ENCODE assay signal across 15 cellular contexts in the genomic region with DNA sequence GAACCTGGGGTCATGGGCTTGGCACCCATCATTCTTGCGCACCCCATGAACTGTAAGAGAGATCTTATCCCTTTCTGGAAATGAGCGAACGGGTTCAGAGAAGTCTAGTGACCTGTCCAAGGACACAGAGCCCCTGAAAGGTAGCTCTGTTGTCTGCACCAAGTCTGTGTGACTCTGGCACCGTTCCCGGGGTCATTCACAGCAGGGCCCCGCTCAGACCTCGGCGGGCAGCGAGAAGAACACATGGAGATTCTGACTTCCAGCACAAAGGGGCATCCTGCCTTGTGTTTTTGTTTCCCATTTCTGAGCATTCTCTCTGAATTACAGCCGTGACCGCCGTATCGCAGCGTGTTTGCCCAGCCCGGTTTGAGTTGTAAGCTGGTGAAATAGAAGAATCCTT.
DNase-seq lines count a peak whose midpoint lies in the region; ATAC-seq and TF ChIP-seq lines count a peak whose summit lies in the region.
"Had no signal": no experiment of that assay in that cellular context is flagged by ENCODE, and none has a peak within 500 bp of the region (broad histone marks: within the 10 kb centered on the region; RNA-seq: fewer than 3 reads in every experiment).

No MANE protein-coding gene starts in this region.

- TF ChIP-seq EP300 in transverse colon (IDR thresholded peaks at IDR 0.05; ENCODE audit: low read depth): no peak

- H3K36me3 ChIP-seq in transverse colon (no peaks in the 10 kb centered on the region), colonic mucosa (no peaks in the 10 kb centered on the region)

- no peak overlapping the region for H3K4me3 Mint-ChIP-seq in nephron progenitor cell
- H3K4me3 Mint-ChIP-seq: activated CD4-positive, alpha-beta memory T cell treated with anti-CD3 and anti-CD28 coated beads, Interleukin-2, amount 10 ng/mL, durations not matched to agents 7 days and 5 days; activated T-helper 1 cell treated with anti-CD3 and anti-CD28 coated beads, Interleukin-12 subunit alpha, Interleukin-12 subunit beta, Interleukin-2, Interleukin-4 antibody, amounts not matched to agents 30 ng/mL and 10 ng/mL and 1 ng/mL, durations not matched to agents 14 hours and 24 hours and 36 hours; stimulated activated naive CD8-positive, alpha-beta T cell treated with anti-CD3 and anti-CD28 coated beads, Interleukin-15, Interleukin-2, amounts not matched to agents 100 ng/mL and 50 ng/mL, for 24 hours had no signal

- TF ChIP-seq CTCF in dorsolateral prefrontal cortex (IDR thresholded peaks at IDR 0.05 in 54 of 56, conservative IDR thresholded peaks at IDR 0.05 in 2 of 56; ENCODE audit: low read depth in 1 of 56, partially characterized antibody in 56 of 56): no peak
- no peak for TF ChIP-seq CTCF in nephron progenitor cell (IDR thresholded peaks at IDR 0.05)
- no peak for TF ChIP-seq CTCF in transverse colon (IDR thresholded peaks at IDR 0.05)
- no peak for TF ChIP-seq CTCF in colonic mucosa (IDR thresholded peaks at IDR 0.05)

- H3K4me1 Mint-ChIP-seq in nephron progenitor cell: peaks cover 77% of the 10 kb centered on the region

- H3K9me3 Mint-ChIP-seq in nephron progenitor cell: peaks cover 21% of the 10 kb centered on the region

- peaks cover 14% of the 10 kb centered on the region for H3K36me3 Mint-ChIP-seq in nephron progenitor cell (ENCODE audit: low read depth)

- no peaks in the 10 kb centered on the region for H3K27me3 Mint-ChIP-seq in nephron progenitor cell (ENCODE audit: low read depth, poor library complexity)

- H3K9me3 ChIP-seq in transverse colon (no peaks in the 10 kb centered on the region), colonic mucosa (no peaks in the 10 kb centered on the region)

- no peak for TF ChIP-seq POLR2A in transverse colon (IDR thresholded peaks at IDR 0.05)

- intact Hi-C loops in dorsolateral prefrontal cortex (cut with DNase I): no loop called here
- intact Hi-C loops in transverse colon (cut with DNase I; ENCODE audit: low total_unique reads): loop anchor here (2.0 to 5.0 kb wide), 2 partner anchors 89 to 182 kb away; no protein-coding TSS in a partner anchor
- intact Hi-C loops in colonic mucosa (cut with DNase I): no loop called here

- in situ Hi-C loops in transverse colon (cut with MboI; ENCODE audit: low pct_ligation_motif_present in 1 of 4, low pct_unique_long_range_greater_than_20kb in 1 of 4, low sequenced_read_pairs in 3 of 4): no loop called here

- H3K27ac ChIP-seq in dorsolateral prefrontal cortex: peak overlapping the region in 46 of 59 donors; percentile 16 to 86 (median 68)
- H3K27ac ChIP-seq in transverse colon: peak overlapping the region; percentile 77 to 93 (median 84)
- no peak overlapping the region for H3K27ac ChIP-seq in colonic mucosa

- DNase-seq in NCI-H2081 (lab: John Stamatoyannopoulos, UW) (peak; percentile 27 to 51), NCI-H2081 treated with DMSO at 0.1 percent for 48 hours (lab: John Stamatoyannopoulos, UW) (no peak), dorsolateral prefrontal cortex (no peak), nephron progenitor cell (no peak), transverse colon (no peak), NCI-H1092 treated with DMSO at 0.1 percent for 48 hours (lab: John Stamatoyannopoulos, UW) (no peak), colonic mucosa (no peak)
- DNase-seq: activated CD4-positive, alpha-beta memory T cell treated with anti-CD3 and anti-CD28 coated beads, Interleukin-2, amount 10 ng/mL, durations not matched to agents 7 days and 5 days; mammary epithelial cell; MV-4-11; NCI-H446 treated with DMSO at 0.1 percent for 48 hours; occipital lobe had no signal

- no peaks in the 10 kb centered on the region for H3K27me3 ChIP-seq in dorsolateral prefrontal cortex
- H3K27me3 ChIP-seq in transverse colon: no peaks in the 10 kb centered on the region
- no peaks in the 10 kb centered on the region for H3K27me3 ChIP-seq in colonic mucosa

- no peak overlapping the region for H3K9ac ChIP-seq in colonic mucosa (ENCODE audit: low read depth in 2 of 2, low read length in 2 of 2)

- H3K4me3 ChIP-seq in dorsolateral prefrontal cortex: peak overlapping the region in 13 of 59 donors; percentile 10 to 50 (median 26)
- no peak overlapping the region for H3K4me3 ChIP-seq in transverse colon
- no peak overlapping the region for H3K4me3 ChIP-seq in colonic mucosa

- WGBS in transverse colon (ENCODE audit: low coverage in 1 of 2), 2 donors: 77 to 80% methylated on average over 12 to 15 of the region's 15 CpGs

- H3K4me1 ChIP-seq in transverse colon (peaks cover 9 to 41% (median 32%) of the 10 kb centered on the region in 4 donors), colonic mucosa (no peaks in the 10 kb centered on the region)

- H3K27ac Mint-ChIP-seq in nephron progenitor cell: peak overlapping the region; percentile 89
- H3K27ac Mint-ChIP-seq: activated CD4-positive, alpha-beta memory T cell treated with anti-CD3 and anti-CD28 coated beads, Interleukin-2, amount 10 ng/mL, durations not matched to agents 7 days and 5 days; activated T-helper 1 cell treated with anti-CD3 and anti-CD28 coated beads, Interleukin-12 subunit alpha, Interleukin-12 subunit beta, Interleukin-2, Interleukin-4 antibody, amounts not matched to agents 30 ng/mL and 10 ng/mL and 1 ng/mL, durations not matched to agents 14 hours and 24 hours and 36 hours; stimulated activated naive CD8-positive, alpha-beta T cell treated with anti-CD3 and anti-CD28 coated beads, Interleukin-15, Interleukin-2, amounts not matched to agents 100 ng/mL and 50 ng/mL, for 24 hours had no signal

- ATAC-seq in GM21619 (IDR thresholded peaks at IDR 0.05; ENCODE audit: unreplicated experiment): no peak

Comparison
In these comparisons a context has a peak if more than half of its experiments do, and no peak if none do; other contexts are left out.
1. DNase-seq: peak in NCI-H2081 (2 of 2); none in NCI-H2081 treated with DMSO at 0.1 percent for 48 hours (single experiment), dorsolateral prefrontal cortex (0 of 10), nephron progenitor cell (single experiment), transverse colon (single experiment), NCI-H1092 treated with DMSO at 0.1 percent for 48 hours (single experiment) and colonic mucosa (single experiment).